Comparison of ENCODE assay signal across 9 cellular contexts in genomic region chr12:31362115-31362758, GRCh38. TPM values are rescaled to one million over a fixed set of nuclear protein-coding genes. Genes with fewer than 3 reads are reported as not detected.
DNase-seq lines count a peak whose midpoint lies in the region; ATAC-seq lines count a peak whose summit lies in the region.
"Had no signal": no experiment of that assay in that cellular context is flagged by ENCODE, and none has a peak within 500 bp of the region (broad histone marks: within the 10 kb centered on the region; RNA-seq: fewer than 3 reads in every experiment).

No MANE protein-coding gene starts in this region.

- peaks cover 0 to 16% (median 5%) of the 10 kb centered on the region in 4 donors for H3K4me1 Mint-ChIP-seq in CD4-positive, CD25-positive, alpha-beta regulatory T cell
- peaks cover 20% of the 10 kb centered on the region for H3K4me1 Mint-ChIP-seq in stimulated activated memory B cell treated with anti-CD40 and anti-IgM and Interleukin-4, amounts not matched to agents 10 μg/mL and 1 μg/mL and 100 μg/mL, for 72 hours

- H3K36me3 Mint-ChIP-seq in CD4-positive, CD25-positive, alpha-beta regulatory T cell, result no peaks in the 10 kb centered on the region
- H3K36me3 Mint-ChIP-seq in stimulated activated memory B cell treated with anti-CD40 and anti-IgM and Interleukin-4, amounts not matched to agents 10 μg/mL and 1 μg/mL and 100 μg/mL, for 72 hours, result no peaks in the 10 kb centered on the region

- peaks cover 12% of the 10 kb centered on the region for H3K27me3 Mint-ChIP-seq in CD4-positive, CD25-positive, alpha-beta regulatory T cell
- no peaks in the 10 kb centered on the region for H3K27me3 Mint-ChIP-seq in stimulated activated memory B cell treated with anti-CD40 and anti-IgM and Interleukin-4, amounts not matched to agents 10 μg/mL and 1 μg/mL and 100 μg/mL, for 72 hours

- peak in 1 of 3 donors; percentile 2 for DNase-seq in CD4-positive, CD25-positive, alpha-beta regulatory T cell
- DNase-seq in NCI-H526 treated with DMSO at 0.1 percent for 48 hours (lab: John Stamatoyannopoulos, UW), result peak; percentile 27
- peak; percentile 69 for DNase-seq in ecto neural progenitor cell (ENCODE audit: low spot score)
- no peak for DNase-seq in AG08395 (ENCODE audit: low spot score)

- H3K27me3 ChIP-seq in CD4-positive, CD25-positive, alpha-beta regulatory T cell (ENCODE audit: control insufficient read depth, insufficient read depth, low read length), result no peaks in the 10 kb centered on the region
- H3K27me3 ChIP-seq: cardiac muscle cell had no signal

- H3K36me3 ChIP-seq in CD4-positive, CD25-positive, alpha-beta regulatory T cell (ENCODE audit: control insufficient read depth, insufficient read depth, low read length), result no peaks in the 10 kb centered on the region
- H3K36me3 ChIP-seq: cardiac muscle cell had no signal

- no peak overlapping the region for H3K27ac ChIP-seq in CD4-positive, CD25-positive, alpha-beta regulatory T cell (ENCODE audit: insufficient read depth, low read length, poor library complexity, severe bottlenecking)
- H3K27ac ChIP-seq: cardiac muscle cell had no signal

- no peaks in the 10 kb centered on the region for H3K9me3 Mint-ChIP-seq in CD4-positive, CD25-positive, alpha-beta regulatory T cell
- H3K9me3 Mint-ChIP-seq in stimulated activated memory B cell treated with anti-CD40 and anti-IgM and Interleukin-4, amounts not matched to agents 10 μg/mL and 1 μg/mL and 100 μg/mL, for 72 hours, result no peaks in the 10 kb centered on the region

- ATAC-seq in CD4-positive, CD25-positive, alpha-beta regulatory T cell (ENCODE audit: low read depth in 2 of 2), result no peak
- ATAC-seq in GM19023 (IDR thresholded peaks at IDR 0.05; ENCODE audit: unreplicated experiment) (peak; percentile 8), HG03196 (IDR thresholded peaks at IDR 0.05; ENCODE audit: unreplicated experiment) (peak; percentile 40), HG02759 (IDR thresholded peaks at IDR 0.05; ENCODE audit: unreplicated experiment) (no peak)
- no peak for ATAC-seq in stimulated activated memory B cell treated with anti-CD40 and anti-IgM and Interleukin-4, amounts not matched to agents 10 μg/mL and 1 μg/mL and 100 μg/mL, for 72 hours

- H3K4me3 ChIP-seq in CD4-positive, CD25-positive, alpha-beta regulatory T cell (ENCODE audit: low read depth, low read length), result no peak overlapping the region
- H3K4me3 ChIP-seq: cardiac muscle cell had no signal

- peak overlapping the region in 2 of 4 donors; percentile 16 to 77 for H3K4me3 Mint-ChIP-seq in CD4-positive, CD25-positive, alpha-beta regulatory T cell
- peak overlapping the region; percentile 55 for H3K4me3 Mint-ChIP-seq in stimulated activated memory B cell treated with anti-CD40 and anti-IgM and Interleukin-4, amounts not matched to agents 10 μg/mL and 1 μg/mL and 100 μg/mL, for 72 hours

- no peaks in the 10 kb centered on the region for H3K9me3 ChIP-seq in CD4-positive, CD25-positive, alpha-beta regulatory T cell (ENCODE audit: control insufficient read depth in 2 of 2, low read length in 2 of 2)

- H3K27ac Mint-ChIP-seq in CD4-positive, CD25-positive, alpha-beta regulatory T cell, result peak overlapping the region in 2 of 3 donors; percentile 31 to 87
- H3K27ac Mint-ChIP-seq in stimulated activated memory B cell treated with anti-CD40 and anti-IgM and Interleukin-4, amounts not matched to agents 10 μg/mL and 1 μg/mL and 100 μg/mL, for 72 hours, result peak overlapping the region; percentile 84

- no peaks in the 10 kb centered on the region for H3K4me1 ChIP-seq in CD4-positive, CD25-positive, alpha-beta regulatory T cell (ENCODE audit: control insufficient read depth, insufficient read depth, low read length, poor library complexity, severe bottlenecking)

RNA-seq across cellular contexts. Expression of gene SINHCAF, which starts 36.3 kb away (rescaled TPM):
- total RNA-seq in CD4-positive, CD25-positive, alpha-beta regulatory T cell, result 53.4 TPM
- polyA plus RNA-seq in CD4-positive, CD25-positive, alpha-beta regulatory T cell, result 10 to 100 TPM; 42.0 to 73.7 (median 53.9) TPM

Comparison
In these comparisons a context has a peak if more than half of its experiments do, and no peak if none do; other contexts are left out.
1. ATAC-seq: peak in GM19023 (single experiment) and HG03196 (single experiment); none in CD4-positive, CD25-positive, alpha-beta regulatory T cell (0 of 2), stimulated activated memory B cell treated with anti-CD40 and anti-IgM and Interleukin-4, amounts not matched to agents 10 μg/mL and 1 μg/mL and 100 μg/mL, for 72 hours (single experiment) and HG02759 (single experiment).